24 cellular contexts compared by ENCODE assay signal in the genomic region with DNA sequence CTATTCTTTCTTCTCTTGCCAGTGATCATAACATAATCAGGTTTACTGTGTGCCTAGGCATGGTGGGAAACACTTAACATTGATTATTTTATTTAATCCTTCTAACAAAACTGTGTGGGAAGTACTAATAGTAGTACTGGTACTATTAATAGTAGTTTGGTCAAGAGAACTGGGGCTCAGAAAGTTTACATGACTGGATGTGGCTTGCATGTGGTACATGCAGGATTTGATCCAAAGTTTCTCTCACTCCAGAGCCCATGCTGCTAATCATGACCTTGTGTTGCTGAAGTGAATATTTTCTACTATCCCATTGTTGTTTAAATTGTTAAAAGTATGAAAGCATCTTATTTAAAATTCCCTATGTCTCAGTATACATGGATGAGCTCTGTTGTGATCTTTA.
DNase-seq lines count a peak whose midpoint lies in the region; ATAC-seq and TF ChIP-seq lines count a peak whose summit lies in the region.
"Had no signal": no experiment of that assay in that cellular context is flagged by ENCODE, and none has a peak within 500 bp of the region (broad histone marks: within the 10 kb centered on the region; RNA-seq: fewer than 3 reads in every experiment).

No MANE protein-coding gene starts in this region.

- no peak for TF ChIP-seq RAD21 in SK-N-SH (IDR thresholded peaks at IDR 0.05; ENCODE audit: low read length)

- no peaks in the 10 kb centered on the region for H3K79me2 ChIP-seq in SK-N-SH (ENCODE audit: insufficient read depth)

- H3K4me1 ChIP-seq in RWPE2 (ENCODE audit: insufficient read depth, poor library complexity, severe bottlenecking) (peaks cover 29% of the 10 kb centered on the region), skeletal muscle satellite cell (ENCODE audit: control insufficient read depth, insufficient read depth, low read length) (peaks cover 36% of the 10 kb centered on the region), SK-N-SH (ENCODE audit: control insufficient read depth in 1 of 2, insufficient read depth in 2 of 2, low read depth in 1 of 2, low read length in 1 of 2) (no peaks in the 10 kb centered on the region; a peak in 1 of 4 replicates), transverse colon (no peaks in the 10 kb centered on the region)
- H3K4me1 ChIP-seq: HAP-1 had no signal

- H2AFZ ChIP-seq in SK-N-SH (ENCODE audit: low read depth) = no peak overlapping the region
- H2AFZ ChIP-seq: PC-9 had no signal

- H3F3A ChIP-seq in SK-N-SH (replicated peaks; ENCODE audit: insufficient read depth) = peaks cover 15% of the 10 kb centered on the region

- no peak for TF ChIP-seq POLR2A in transverse colon (IDR thresholded peaks at IDR 0.05)

- H4K20me1 ChIP-seq in SK-N-SH (ENCODE audit: insufficient read depth) = no peaks in the 10 kb centered on the region

- H3K9me2 ChIP-seq in SK-N-SH = no peaks in the 10 kb centered on the region

- H3K4me2 ChIP-seq in skeletal muscle satellite cell (ENCODE audit: low read length) (no peak overlapping the region), SK-N-SH (no peak overlapping the region)
- H3K4me2 ChIP-seq: PC-9 had no signal

- DNase-seq in AG04450 (ENCODE audit: low read depth, low spot score) = no peak
- no peak for DNase-seq in RWPE2 (ENCODE audit: low spot score)
- DNase-seq in fibroblast of gingiva (ENCODE audit: low read depth) = peak; percentile 1
- no peak for DNase-seq in cerebellar nuclear complex (lab: John Stamatoyannopoulos, UW)
- DNase-seq in SK-N-SH = no peak
- no peak for DNase-seq in transverse colon
- DNase-seq: activated CD4-positive, alpha-beta T cell treated with anti-CD3 and anti-CD28 coated beads for 36 hours; Caco-2; cortex of kidney; effector memory CD4-positive, alpha-beta T cell; foreskin melanocyte; Karpas-422; NCI-H1417 treated with DMSO at 0.1 percent for 48 hours; NCI-H524 treated with DMSO at 0.1 percent for 48 hours; PC-9; SHP77 treated with DMSO at 0.1 percent for 48 hours; small intestine; stimulated activated naive CD4-positive, alpha-beta T cell treated with Interleukin-2 at 50 U/mL for 16 hours had no signal

- H3K9me3 ChIP-seq in AG04450 (ENCODE audit: control insufficient read depth, insufficient read depth, low read length) (no peaks in the 10 kb centered on the region), RWPE2 (ENCODE audit: severe bottlenecking) (no peaks in the 10 kb centered on the region), skeletal muscle satellite cell (replicated peaks; ENCODE audit: low read length) (no peaks in the 10 kb centered on the region), SK-N-SH (no peaks in the 10 kb centered on the region), transverse colon (no peaks in the 10 kb centered on the region)
- H3K9me3 ChIP-seq: Caco-2, HAP-1, vagina had no signal

- H3K4me3 ChIP-seq in AG04450 (ENCODE audit: low read depth, low read length) (no peak overlapping the region), RWPE2 (ENCODE audit: severe bottlenecking) (no peak overlapping the region), skeletal muscle satellite cell (ENCODE audit: low read length) (no peak overlapping the region), SK-N-SH (ENCODE audit: low read depth in 2 of 2, low read length in 1 of 2) (no peak overlapping the region), transverse colon (no peak overlapping the region)
- H3K4me3 ChIP-seq: cardiac muscle cell, HAP-1, PC-9, vagina had no signal

- intact Hi-C loops in transverse colon (cut with DNase I; ENCODE audit: low total_unique reads) = no loop called here

- no peaks in the 10 kb centered on the region for H3K27me3 ChIP-seq in AG04450 (ENCODE audit: control insufficient read depth, insufficient read depth, low read length)
- H3K27me3 ChIP-seq in RWPE2 (ENCODE audit: insufficient read depth, poor library complexity, severe bottlenecking) = no peaks in the 10 kb centered on the region
- peaks cover 2% of the 10 kb centered on the region for H3K27me3 ChIP-seq in skeletal muscle satellite cell (ENCODE audit: control insufficient read depth, insufficient read depth, low read length)
- H3K27me3 ChIP-seq in SK-N-SH (ENCODE audit: insufficient read depth) = no peaks in the 10 kb centered on the region
- H3K27me3 ChIP-seq in transverse colon = no peaks in the 10 kb centered on the region
- H3K27me3 ChIP-seq: cardiac muscle cell, vagina had no signal

- in situ Hi-C loops in transverse colon (cut with MboI; ENCODE audit: low pct_ligation_motif_present in 1 of 4, low pct_unique_long_range_greater_than_20kb in 1 of 4, low sequenced_read_pairs in 3 of 4) = no loop called here

- no peak for ATAC-seq in RWPE2 (ENCODE audit: low read depth)
- ATAC-seq: activated CD4-positive, alpha-beta T cell treated with anti-CD3 and anti-CD28 coated beads for 36 hours; activated naive CD4-positive, alpha-beta T cell treated with anti-CD3 and anti-CD28 coated beads, Interleukin-2, amount 50 U/mL, for 72 hours; HepG2 had no signal

- no peaks in the 10 kb centered on the region for H3K36me3 ChIP-seq in RWPE2 (ENCODE audit: low read depth)
- no peaks in the 10 kb centered on the region for H3K36me3 ChIP-seq in skeletal muscle satellite cell (ENCODE audit: insufficient read depth, low read length)
- no peaks in the 10 kb centered on the region for H3K36me3 ChIP-seq in SK-N-SH (replicated peaks in 1 of 2; ENCODE audit: control insufficient read depth in 1 of 2, insufficient read depth in 2 of 2, low read length in 1 of 2)
- H3K36me3 ChIP-seq in transverse colon = no peaks in the 10 kb centered on the region
- H3K36me3 ChIP-seq: cardiac muscle cell, HAP-1, vagina had no signal

- H3K9ac ChIP-seq in skeletal muscle satellite cell (ENCODE audit: low read depth, low read length) (peak overlapping the region; percentile 71), SK-N-SH (no peak overlapping the region)

- H3K27ac ChIP-seq in AG04450 (ENCODE audit: low read depth, low read length) (peak overlapping the region; percentile 39), RWPE2 (ENCODE audit: poor library complexity, severe bottlenecking) (peak overlapping the region; percentile 76), SK-N-SH (ENCODE audit: low read depth in 2 of 2, low read length in 1 of 2) (peak overlapping the region in 1 of 2 experiments; percentile 82; a peak in 2 of 4 replicates), transverse colon (peak overlapping the region in 1 of 4 donors; percentile 26)
- H3K27ac ChIP-seq: PC-9, vagina had no signal

- CTCF ChIA-PET in AG04450 (lab: Charles Lee) (no interaction called here), SK-N-SH (lab: Yijun Ruan, JAX) (no interaction called here)

- POLR2A ChIA-PET in AG04450 (lab: Yijun Ruan, JAX) = no interaction called here
- POLR2A ChIA-PET in SK-N-SH (lab: Yijun Ruan, JAX) = no interaction called here

- TF ChIP-seq EP300 in SK-N-SH (IDR thresholded peaks at IDR 0.05; ENCODE audit: borderline replicate concordance in 1 of 2, low read depth in 1 of 2, low read length in 1 of 2) (no peak), transverse colon (IDR thresholded peaks at IDR 0.05; ENCODE audit: low read depth) (no peak)

- TF ChIP-seq CTCF in AG04450 (IDR thresholded peaks at IDR 0.05; ENCODE audit: low read depth, low read length) (no peak), RWPE2 (IDR thresholded peaks at IDR 0.05; ENCODE audit: poor library complexity, severe bottlenecking) (no peak), SK-N-SH (IDR thresholded peaks at IDR 0.05) (no peak), transverse colon (IDR thresholded peaks at IDR 0.05) (no peak)

TF ChIP-seq in SK-N-SH, 30 proteins besides CTCF, POLR2A, EP300 and RAD21:
- TF ChIP-seq REST (IDR thresholded peaks at IDR 0.05; ENCODE audit: low read depth, low read length) = no peak
- TF ChIP-seq TEAD4 (IDR thresholded peaks at IDR 0.05; ENCODE audit: borderline replicate concordance, insufficient read depth) = no peak
